8 cellular contexts compared by ENCODE assay signal in the genomic region with DNA sequence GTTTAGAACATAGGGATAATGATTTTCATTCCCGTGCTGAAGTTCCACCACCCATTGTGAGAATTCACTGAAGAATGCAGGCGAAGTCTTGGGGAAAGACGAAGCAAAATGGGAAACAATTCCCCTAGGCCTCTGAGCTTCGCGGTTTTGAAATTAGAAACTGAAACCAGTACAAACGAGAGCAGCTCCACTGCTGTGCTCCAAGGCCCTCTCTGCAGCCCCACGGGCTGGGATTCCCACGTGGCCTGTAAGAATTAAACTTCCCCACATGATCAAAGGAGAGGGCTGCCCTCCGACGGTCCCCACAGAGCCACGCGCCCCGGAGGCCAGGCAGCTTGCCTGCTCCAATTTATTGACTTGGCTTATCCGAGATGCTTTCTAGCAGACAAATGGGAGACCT.
DNase-seq lines count a peak whose midpoint lies in the region; ATAC-seq and TF ChIP-seq lines count a peak whose summit lies in the region.

No MANE protein-coding gene starts in this region.

- H3K27me3 ChIP-seq in SK-N-SH (ENCODE audit: insufficient read depth) (no peaks in the 10 kb centered on the region), transverse colon (no peaks in the 10 kb centered on the region)

- H3K36me3 ChIP-seq in SK-N-SH (replicated peaks in 1 of 2; ENCODE audit: control insufficient read depth in 1 of 2, insufficient read depth in 2 of 2, low read length in 1 of 2) (peaks cover 5 to 44% of the 10 kb centered on the region in 2 experiments), transverse colon (no peaks in the 10 kb centered on the region)

- H3K4me3 ChIP-seq in SK-N-SH (ENCODE audit: low read depth in 2 of 2, low read length in 1 of 2) (no peak overlapping the region), transverse colon (peak overlapping the region in 2 of 4 donors; percentile 1 to 29)

- ATAC-seq in SK-N-SH treated with all-trans-retinoic acid at 6 μM for 48 hours (no peak; the same call in 2 of the 3 replicates), left lobe of liver (peak; percentile 68), HG03097 (IDR thresholded peaks at IDR 0.05; ENCODE audit: low FRiP score, unreplicated experiment) (no peak), HG03025 (IDR thresholded peaks at IDR 0.05; ENCODE audit: low FRiP score, unreplicated experiment) (no peak)

- H3K4me1 ChIP-seq in SK-N-SH (ENCODE audit: control insufficient read depth in 1 of 2, insufficient read depth in 2 of 2, low read depth in 1 of 2, low read length in 1 of 2) (peaks cover 4 to 11% of the 10 kb centered on the region in 2 experiments; a peak in 2 of 4 replicates), transverse colon (peaks cover 0 to 14% (median 2%) of the 10 kb centered on the region in 4 donors)

- H2AFZ ChIP-seq in SK-N-SH (ENCODE audit: low read depth) = no peak overlapping the region

- H3K9me3 ChIP-seq in SK-N-SH (no peaks in the 10 kb centered on the region), transverse colon (no peaks in the 10 kb centered on the region)

- intact Hi-C loops in transverse colon (cut with DNase I; ENCODE audit: low total_unique reads) = no loop called here

- no peak for TF ChIP-seq EP300 in SK-N-SH (IDR thresholded peaks at IDR 0.05; ENCODE audit: borderline replicate concordance in 1 of 2, low read depth in 1 of 2, low read length in 1 of 2)
- TF ChIP-seq EP300 in transverse colon (IDR thresholded peaks at IDR 0.05; ENCODE audit: low read depth) = no peak

- WGBS in SK-N-SH (ENCODE audit: low lambda C conversion rate) = 88% methylated on average over 14 of the region's 14 CpGs
- 65 to 86% methylated on average over 1 to 14 of the region's 14 CpGs for WGBS in transverse colon (ENCODE audit: low coverage in 1 of 2), 2 donors

- H3K79me2 ChIP-seq in SK-N-SH (ENCODE audit: insufficient read depth) = peaks cover 18% of the 10 kb centered on the region; the same call in 1 of the 2 replicates

- H4K20me1 ChIP-seq in SK-N-SH (ENCODE audit: insufficient read depth) = no peaks in the 10 kb centered on the region

- H3K4me2 ChIP-seq in SK-N-SH = no peak overlapping the region

- H3K27ac ChIP-seq in SK-N-SH (ENCODE audit: low read depth in 2 of 2, low read length in 1 of 2) = 0 out of 4 replicates have a peak overlapping the region, but pooled peaks of 1 of the 2 experiments have one; percentile 9
- peak overlapping the region; percentile 18 to 46 (median 40) for H3K27ac ChIP-seq in transverse colon

- TF ChIP-seq CTCF in SK-N-SH (IDR thresholded peaks at IDR 0.05) (no peak), transverse colon (IDR thresholded peaks at IDR 0.05) (no peak)

- POLR2A ChIA-PET in SK-N-SH (lab: Yijun Ruan, JAX) = no interaction called here

- no peak for TF ChIP-seq POLR2A in transverse colon (IDR thresholded peaks at IDR 0.05)

- CTCF ChIA-PET in SK-N-SH (lab: Yijun Ruan, JAX) = interaction anchor here (0.9 to 3.9 kb wide), 4 partner anchors 13 to 199 kb away, joined by 3 to 17 read pairs (median 7); no protein-coding TSS in a partner anchor

- in situ Hi-C loops in transverse colon (cut with MboI; ENCODE audit: low pct_ligation_motif_present in 1 of 4, low pct_unique_long_range_greater_than_20kb in 1 of 4, low sequenced_read_pairs in 3 of 4) = no loop called here

- TF ChIP-seq RAD21 in SK-N-SH (IDR thresholded peaks at IDR 0.05; ENCODE audit: low read length) = no peak

- DNase-seq in SK-N-SH = peak; percentile 13
- peak; percentile 88 for DNase-seq in astrocyte of the hippocampus (ENCODE audit: low read depth, low spot score)
- DNase-seq in left lobe of liver (ENCODE audit: low spot score) = no peak
- peak; percentile 22 for DNase-seq in transverse colon
- DNase-seq in NAMALWA (ENCODE audit: low spot score) = no peak

- peaks cover 28% of the 10 kb centered on the region for H3F3A ChIP-seq in SK-N-SH (replicated peaks; ENCODE audit: insufficient read depth)

- H3K9ac ChIP-seq in SK-N-SH = no peak overlapping the region

- no peaks in the 10 kb centered on the region for H3K9me2 ChIP-seq in SK-N-SH

TF ChIP-seq in SK-N-SH, 30 proteins besides CTCF, POLR2A, EP300 and RAD21:
- no peak for TF ChIP-seq CHD2 (IDR thresholded peaks at IDR 0.05; ENCODE audit: low read length, partially characterized antibody)
- no peak for TF ChIP-seq MAX (IDR thresholded peaks at IDR 0.05; ENCODE audit: low read depth)
- TF ChIP-seq SMC3 (IDR thresholded peaks at IDR 0.05; ENCODE audit: low read depth, low read length) = no peak
- TF ChIP-seq MEF2A (IDR thresholded peaks at IDR 0.05; ENCODE audit: borderline replicate concordance, low read depth) = no peak
- no peak for TF ChIP-seq USF1 (IDR thresholded peaks at IDR 0.05; ENCODE audit: borderline replicate concordance, low read depth)
- TF ChIP-seq IRF3 (IDR thresholded peaks at IDR 0.05; ENCODE audit: low read depth, low read length) = no peak
- TF ChIP-seq ELF1 (IDR thresholded peaks at IDR 0.05) = no peak
- no peak for TF ChIP-seq RXRA (IDR thresholded peaks at IDR 0.05; ENCODE audit: borderline replicate concordance, low read depth)
- TF ChIP-seq RCOR1 (IDR thresholded peaks at IDR 0.05; ENCODE audit: low read length) = no peak
- no peak for TF ChIP-seq YY1 (IDR thresholded peaks at IDR 0.05; ENCODE audit: low read depth)
- no peak for TF ChIP-seq JUND (IDR thresholded peaks at IDR 0.05)
- no peak for TF ChIP-seq GABPA (IDR thresholded peaks at IDR 0.05; ENCODE audit: low read depth)
- no peak for TF ChIP-seq TEAD4 (IDR thresholded peaks at IDR 0.05; ENCODE audit: borderline replicate concordance, insufficient read depth)
- TF ChIP-seq POLR2AphosphoS5 (IDR thresholded peaks at IDR 0.05; ENCODE audit: low read depth, low read length) = no peak

TF ChIP-seq in SK-N-SH treated with all-trans-retinoic acid at 6 μM for 48 hours, 23 proteins besides CTCF, POLR2A, EP300 and RAD21 (continues in another document):
- TF ChIP-seq CSDC2 (CRISPR knock-in tag; IDR thresholded peaks at IDR 0.05) (no peak), ESRRG (CRISPR knock-in tag; IDR thresholded peaks at IDR 0.05) (no peak), SNAI2 (CRISPR knock-in tag; IDR thresholded peaks at IDR 0.05) (no peak), OSR1 (CRISPR knock-in tag; IDR thresholded peaks at IDR 0.05) (no peak), RARB (CRISPR knock-in tag; IDR thresholded peaks at IDR 0.05) (no peak), TCF4 (CRISPR knock-in tag; IDR thresholded peaks at IDR 0.05; ENCODE audit: borderline replicate concordance) (no peak), GLIS3 (CRISPR knock-in tag; IDR thresholded peaks at IDR 0.05) (no peak), CREB5 (CRISPR knock-in tag; IDR thresholded peaks at IDR 0.05; ENCODE audit: low read depth) (no peak), ZC3H10 (CRISPR knock-in tag; IDR thresholded peaks at IDR 0.05) (no peak)
- TF ChIP-seq, protein P1, sequence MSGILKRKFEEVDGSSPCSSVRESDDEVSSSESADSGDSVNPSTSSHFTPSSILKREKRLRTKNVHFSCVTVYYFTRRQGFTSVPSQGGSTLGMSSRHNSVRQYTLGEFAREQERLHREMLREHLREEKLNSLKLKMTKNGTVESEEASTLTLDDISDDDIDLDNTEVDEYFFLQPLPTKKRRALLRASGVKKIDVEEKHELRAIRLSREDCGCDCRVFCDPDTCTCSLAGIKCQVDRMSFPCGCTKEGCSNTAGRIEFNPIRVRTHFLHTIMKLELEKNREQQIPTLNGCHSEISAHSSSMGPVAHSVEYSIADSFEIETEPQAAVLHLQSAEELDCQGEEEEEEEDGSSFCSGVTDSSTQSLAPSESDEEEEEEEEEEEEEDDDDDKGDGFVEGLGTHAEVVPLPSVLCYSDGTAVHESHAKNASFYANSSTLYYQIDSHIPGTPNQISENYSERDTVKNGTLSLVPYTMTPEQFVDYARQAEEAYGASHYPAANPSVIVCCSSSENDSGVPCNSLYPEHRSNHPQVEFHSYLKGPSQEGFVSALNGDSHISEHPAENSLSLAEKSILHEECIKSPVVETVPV (CRISPR knock-in tag; IDR thresholded peaks at IDR 0.05) = no peak
- TF ChIP-seq, protein P2, sequence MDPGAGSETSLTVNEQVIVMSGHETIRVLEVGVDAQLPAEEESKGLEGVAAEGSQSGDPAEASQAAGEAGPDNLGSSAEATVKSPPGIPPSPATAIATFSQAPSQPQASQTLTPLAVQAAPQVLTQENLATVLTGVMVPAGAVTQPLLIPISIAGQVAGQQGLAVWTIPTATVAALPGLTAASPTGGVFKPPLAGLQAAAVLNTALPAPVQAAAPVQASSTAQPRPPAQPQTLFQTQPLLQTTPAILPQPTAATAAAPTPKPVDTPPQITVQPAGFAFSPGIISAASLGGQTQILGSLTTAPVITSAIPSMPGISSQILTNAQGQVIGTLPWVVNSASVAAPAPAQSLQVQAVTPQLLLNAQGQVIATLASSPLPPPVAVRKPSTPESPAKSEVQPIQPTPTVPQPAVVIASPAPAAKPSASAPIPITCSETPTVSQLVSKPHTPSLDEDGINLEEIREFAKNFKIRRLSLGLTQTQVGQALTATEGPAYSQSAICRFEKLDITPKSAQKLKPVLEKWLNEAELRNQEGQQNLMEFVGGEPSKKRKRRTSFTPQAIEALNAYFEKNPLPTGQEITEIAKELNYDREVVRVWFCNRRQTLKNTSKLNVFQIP (CRISPR knock-in tag; IDR thresholded peaks at IDR 0.05; ENCODE audit: borderline replicate concordance, low read depth) = no peak

Comparison
In these comparisons a context has a peak if more than half of its experiments do, and no peak if none do; other contexts are left out.
1. DNase-seq: peak in SK-N-SH (single experiment), astrocyte of the hippocampus (single experiment) and transverse colon (single experiment); none in left lobe of liver (single experiment) and NAMALWA (single experiment).